In the genomic region with DNA sequence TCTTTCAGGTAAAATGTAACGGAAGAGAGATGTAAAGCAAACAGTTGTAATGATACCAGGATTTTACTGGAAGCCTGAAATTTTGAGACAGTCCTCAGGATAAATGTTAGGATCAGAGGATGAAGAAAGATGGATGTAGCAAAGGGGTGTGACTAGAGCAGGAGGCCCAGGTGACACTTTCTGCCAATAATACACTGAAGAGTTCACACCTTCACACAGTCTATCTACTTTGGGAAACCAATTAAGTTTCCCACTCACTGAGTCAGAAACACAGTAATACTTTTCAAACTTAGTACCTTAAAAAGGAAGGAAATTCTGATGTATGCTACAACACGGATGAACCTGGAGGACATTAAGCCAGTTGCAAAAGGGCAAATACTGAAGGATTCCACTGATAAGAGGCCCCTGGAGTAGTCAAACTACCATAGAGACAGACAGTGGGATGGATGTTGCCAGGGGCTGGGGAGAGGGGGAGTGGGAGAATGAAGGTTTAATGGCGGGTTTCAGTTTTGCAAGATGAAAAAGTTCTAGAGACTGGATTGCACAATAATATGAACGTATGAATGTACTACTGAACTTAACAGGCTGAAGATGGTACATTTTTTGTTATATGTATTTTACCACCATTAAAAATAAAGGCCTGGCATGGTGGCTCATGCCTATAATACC, we compare ENCODE assay signal across 1 cellular context.
TF ChIP-seq lines count a peak whose summit lies in the region.

No MANE protein-coding gene starts in this region.

TF ChIP-seq in GM12878, 131 proteins besides CTCF, POLR2A, EP300 and RAD21 (continued from another document):
- TF ChIP-seq RFX5 (IDR thresholded peaks at IDR 0.05; ENCODE audit: low read depth, low read length) (no peak), FOXM1 (IDR thresholded peaks at IDR 0.05; ENCODE audit: low read depth, low read length) (no peak), IKZF1 (conservative IDR thresholded peaks at IDR 0.05) (peak; percentile 39; the same call in 1 of the 2 replicates)
